12 cellular contexts compared by ENCODE assay signal in the genomic region with DNA sequence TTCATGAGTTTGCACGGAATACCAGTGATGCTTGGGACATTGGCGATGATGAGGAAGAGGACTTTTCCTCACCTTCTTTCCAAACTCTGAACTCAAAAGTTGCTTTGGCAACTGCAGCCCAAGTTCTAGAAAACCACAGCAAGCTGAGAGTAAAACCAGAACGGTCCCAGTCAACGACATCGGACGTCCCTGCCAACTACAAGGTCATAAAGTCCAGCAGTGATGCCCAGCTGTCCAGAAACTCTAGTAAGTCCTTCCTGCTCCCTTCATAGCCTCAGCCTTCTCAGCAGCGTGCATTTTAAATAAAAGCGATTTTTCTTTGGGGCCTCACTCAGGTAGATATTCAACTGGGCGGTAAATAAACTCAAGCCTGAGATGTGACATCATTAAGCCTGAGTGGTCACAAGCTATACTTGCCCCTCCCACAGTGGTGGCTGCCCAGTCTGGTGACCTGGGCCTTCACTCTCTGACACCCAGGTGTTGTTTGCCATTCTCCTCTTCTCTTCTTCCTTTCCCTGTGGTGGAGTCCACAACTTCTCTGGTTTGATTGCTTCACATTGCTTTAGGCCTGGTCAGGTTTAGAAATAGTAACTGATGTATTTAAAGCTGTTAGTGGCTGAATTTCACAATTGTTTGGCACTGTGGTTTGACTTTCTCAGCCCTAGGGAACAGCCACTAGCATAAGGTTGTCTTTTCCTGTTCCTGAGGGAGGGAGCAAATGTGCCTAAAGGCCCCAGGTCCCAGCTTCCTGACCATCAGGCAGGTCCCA. TPM values are rescaled to one million over a fixed set of nuclear protein-coding genes. Genes with fewer than 3 reads are reported as not detected.
DNase-seq lines count a peak whose midpoint lies in the region; ATAC-seq and TF ChIP-seq lines count a peak whose summit lies in the region.
"Had no signal": no experiment of that assay in that cellular context is flagged by ENCODE, and none has a peak within 500 bp of the region (broad histone marks: within the 10 kb centered on the region; RNA-seq: fewer than 3 reads in every experiment).

No MANE protein-coding gene starts in this region.

- DNase-seq in T-helper 1 cell (no peak), T-helper 17 cell (no peak), foreskin fibroblast (peak; percentile 60 to 75), vagina (ENCODE audit: extremely low spot score in 2 of 2) (no peak)
- DNase-seq in stimulated activated naive B cell treated with anti-CD40 and anti-IgM and Interleukin-4, amounts not matched to agents 10 μg/mL and 1 μg/mL and 100 μg/mL, for 72 hours = no peak
- no peak for DNase-seq in activated naive CD4-positive, alpha-beta T cell (lab: John Stamatoyannopoulos, UW)
- DNase-seq: 8988T, activated gamma-delta T cell treated with Interleukin-2 at 50 U/mL for 16 hours, kidney glomerular epithelial cell, retina had no signal

- no peaks in the 10 kb centered on the region for H3K27me3 Mint-ChIP-seq in T-helper 1 cell treated with Interleukin-12 subunit alpha and Interleukin-12 subunit beta and Interleukin-4 antibody, amounts not matched to agents 30 μg/mL and 1 μg/mL, for 36 hours (ENCODE audit: low read depth)
- H3K27me3 Mint-ChIP-seq in T-helper 17 cell = no peaks in the 10 kb centered on the region
- no peaks in the 10 kb centered on the region for H3K27me3 Mint-ChIP-seq in stimulated activated naive B cell treated with anti-CD40 and anti-IgM and Interleukin-4, amounts not matched to agents 10 μg/mL and 1 μg/mL and 100 μg/mL, for 72 hours

- H3K27ac ChIP-seq in vagina = no peak overlapping the region

- peaks cover 17% of the 10 kb centered on the region for H3K4me1 ChIP-seq in vagina

- no peak for ATAC-seq in T-helper 17 cell
- ATAC-seq in stimulated activated naive B cell treated with anti-CD40 and anti-IgM and Interleukin-4, amounts not matched to agents 10 μg/mL and 1 μg/mL and 100 μg/mL, for 72 hours (replicated peaks) = no peak
- no peak for ATAC-seq in HG02884 (IDR thresholded peaks at IDR 0.05; ENCODE audit: unreplicated experiment)

- H3K27me3 ChIP-seq in vagina = no peaks in the 10 kb centered on the region

- peaks cover 0 to 40% of the 10 kb centered on the region in 2 donors for H3K36me3 ChIP-seq in vagina

- intact Hi-C loops in vagina (cut with DNase I) = no loop called here

- H3K9me3 ChIP-seq in T-helper 17 cell (ENCODE audit: control insufficient read depth, low read length, poor library complexity, severe bottlenecking) (no peaks in the 10 kb centered on the region), vagina (no peaks in the 10 kb centered on the region)

- H3K4me1 Mint-ChIP-seq in T-helper 1 cell treated with Interleukin-12 subunit alpha and Interleukin-12 subunit beta and Interleukin-4 antibody, amounts not matched to agents 30 μg/mL and 1 μg/mL, for 36 hours (ENCODE audit: low read depth) = peaks cover 77% of the 10 kb centered on the region
- H3K4me1 Mint-ChIP-seq in T-helper 17 cell = peaks cover 26% of the 10 kb centered on the region
- H3K4me1 Mint-ChIP-seq in stimulated activated naive B cell treated with anti-CD40 and anti-IgM and Interleukin-4, amounts not matched to agents 10 μg/mL and 1 μg/mL and 100 μg/mL, for 72 hours = peaks cover 45 to 84% of the 10 kb centered on the region in 2 donors

- H3K4me3 Mint-ChIP-seq in T-helper 1 cell treated with Interleukin-12 subunit alpha and Interleukin-12 subunit beta and Interleukin-4 antibody, amounts not matched to agents 30 μg/mL and 1 μg/mL, for 36 hours = no peak overlapping the region
- peak overlapping the region; percentile 45 for H3K4me3 Mint-ChIP-seq in T-helper 17 cell
- no peak overlapping the region for H3K4me3 Mint-ChIP-seq in stimulated activated naive B cell treated with anti-CD40 and anti-IgM and Interleukin-4, amounts not matched to agents 10 μg/mL and 1 μg/mL and 100 μg/mL, for 72 hours

- H3K4me3 ChIP-seq in foreskin fibroblast (ENCODE audit: low read depth in 1 of 2, low read length in 2 of 2) (no peak overlapping the region), vagina (no peak overlapping the region)

- H3K27ac Mint-ChIP-seq in T-helper 1 cell treated with Interleukin-12 subunit alpha and Interleukin-12 subunit beta and Interleukin-4 antibody, amounts not matched to agents 30 μg/mL and 1 μg/mL, for 36 hours = peak overlapping the region; percentile 79
- H3K27ac Mint-ChIP-seq in T-helper 17 cell = no peak overlapping the region
- peak overlapping the region; percentile 49 for H3K27ac Mint-ChIP-seq in stimulated activated naive B cell treated with anti-CD40 and anti-IgM and Interleukin-4, amounts not matched to agents 10 μg/mL and 1 μg/mL and 100 μg/mL, for 72 hours

- no peak for TF ChIP-seq CTCF in foreskin fibroblast (IDR thresholded peaks at IDR 0.05; ENCODE audit: low read depth, low read length)
- no peak for TF ChIP-seq CTCF in vagina (IDR thresholded peaks at IDR 0.05)

- H3K36me3 Mint-ChIP-seq in T-helper 1 cell treated with Interleukin-12 subunit alpha and Interleukin-12 subunit beta and Interleukin-4 antibody, amounts not matched to agents 30 μg/mL and 1 μg/mL, for 36 hours (ENCODE audit: low read depth) = peaks cover 51% of the 10 kb centered on the region
- peaks cover 5% of the 10 kb centered on the region for H3K36me3 Mint-ChIP-seq in T-helper 17 cell (ENCODE audit: low read depth)
- H3K36me3 Mint-ChIP-seq in stimulated activated naive B cell treated with anti-CD40 and anti-IgM and Interleukin-4, amounts not matched to agents 10 μg/mL and 1 μg/mL and 100 μg/mL, for 72 hours = peaks cover 35 to 76% of the 10 kb centered on the region in 2 donors

- no peaks in the 10 kb centered on the region for H3K9me3 Mint-ChIP-seq in T-helper 1 cell treated with Interleukin-12 subunit alpha and Interleukin-12 subunit beta and Interleukin-4 antibody, amounts not matched to agents 30 μg/mL and 1 μg/mL, for 36 hours
- H3K9me3 Mint-ChIP-seq in stimulated activated naive B cell treated with anti-CD40 and anti-IgM and Interleukin-4, amounts not matched to agents 10 μg/mL and 1 μg/mL and 100 μg/mL, for 72 hours = no peaks in the 10 kb centered on the region

- no peak for TF ChIP-seq POLR2A in vagina (IDR thresholded peaks at IDR 0.05)

RNA-seq across cellular contexts. Expression of gene TMEM217, which starts 21.6 kb away (rescaled TPM):
- total RNA-seq in T-helper 17 cell (1 to 10 TPM in 1 of 2 donors, under 1 TPM in 1; 0.37 to 2.0 TPM), vagina (not detected)

RNA-seq across cellular contexts. Expression of gene TBC1D22B, which starts 22.0 kb away (rescaled TPM):
- total RNA-seq in T-helper 17 cell (10 to 100 TPM; 11.2 to 11.9 TPM), vagina (12.5 TPM)

Comparison
In these comparisons a context has a peak if more than half of its experiments do, and no peak if none do; other contexts are left out.
1. DNase-seq: peak in foreskin fibroblast (2 of 2); none in T-helper 1 cell (0 of 5), T-helper 17 cell (0 of 3), stimulated activated naive B cell treated with anti-CD40 and anti-IgM and Interleukin-4, amounts not matched to agents 10 μg/mL and 1 μg/mL and 100 μg/mL, for 72 hours (single experiment), vagina (0 of 2) and activated naive CD4-positive, alpha-beta T cell (0 of 4).